ENCODE assay signal across 1 cellular context in the genomic region with DNA sequence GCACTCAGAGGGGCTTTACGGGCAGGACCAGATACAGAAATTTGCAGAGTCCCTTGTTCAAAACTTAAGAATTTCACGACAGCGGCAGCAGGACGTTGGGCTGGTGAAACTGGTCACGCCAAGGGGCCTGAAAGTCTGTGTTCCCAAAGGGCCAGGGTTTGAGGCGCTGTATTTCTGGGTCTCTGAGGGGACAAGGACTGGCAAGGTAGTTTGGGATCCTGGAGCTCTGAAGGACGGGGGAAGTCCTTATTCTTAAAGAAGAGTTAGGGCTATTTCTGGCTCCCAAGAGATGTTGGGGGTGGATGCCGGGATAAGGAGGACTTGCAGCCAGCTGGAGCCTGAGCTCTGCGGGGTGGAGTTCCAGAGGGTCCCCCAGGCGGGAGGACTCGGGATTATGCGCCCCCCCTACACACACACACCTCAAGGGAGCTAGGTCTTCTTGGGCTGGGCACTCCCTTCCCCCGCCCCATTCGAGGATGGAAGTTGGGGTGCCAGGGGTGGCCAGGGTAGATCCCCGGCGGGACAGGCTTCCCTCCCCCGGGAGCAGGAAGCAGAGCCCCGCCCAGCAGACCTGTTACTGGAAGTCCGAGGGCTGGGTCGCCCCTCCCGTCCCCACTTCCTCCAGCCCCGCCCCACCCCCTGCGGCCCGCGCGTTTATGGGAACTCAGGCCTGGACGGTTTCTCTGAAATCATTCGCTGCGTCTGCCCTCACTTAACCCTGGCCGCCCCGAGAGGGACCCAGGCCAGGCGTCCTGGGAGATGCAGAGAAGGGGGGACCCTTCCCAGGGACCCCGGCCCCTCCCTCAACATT.
A peak's percentile ranks its signal among the peaks of the same experiment; 100 is the strongest.
TF ChIP-seq lines count a peak whose summit lies in the region.

No MANE protein-coding gene starts in this region.

TF ChIP-seq in GM23338, 12 proteins besides CTCF, POLR2A, EP300 and RAD21 (continued from another document):
- TF ChIP-seq NANOG (IDR thresholded peaks at IDR 0.05; ENCODE audit: borderline replicate concordance) (no peak), STAT1 (IDR thresholded peaks at IDR 0.05; ENCODE audit: unreplicated experiment) (no peak), ZNF114 (CRISPR knock-in tag; IDR thresholded peaks at IDR 0.05) (no peak), EZH2 (IDR thresholded peaks at IDR 0.05; ENCODE audit: low read depth, unreplicated experiment) (peak; percentile 31), EZH2phosphoT487 (IDR thresholded peaks at IDR 0.05; ENCODE audit: unreplicated experiment) (no peak)
- TF ChIP-seq, protein P1, sequence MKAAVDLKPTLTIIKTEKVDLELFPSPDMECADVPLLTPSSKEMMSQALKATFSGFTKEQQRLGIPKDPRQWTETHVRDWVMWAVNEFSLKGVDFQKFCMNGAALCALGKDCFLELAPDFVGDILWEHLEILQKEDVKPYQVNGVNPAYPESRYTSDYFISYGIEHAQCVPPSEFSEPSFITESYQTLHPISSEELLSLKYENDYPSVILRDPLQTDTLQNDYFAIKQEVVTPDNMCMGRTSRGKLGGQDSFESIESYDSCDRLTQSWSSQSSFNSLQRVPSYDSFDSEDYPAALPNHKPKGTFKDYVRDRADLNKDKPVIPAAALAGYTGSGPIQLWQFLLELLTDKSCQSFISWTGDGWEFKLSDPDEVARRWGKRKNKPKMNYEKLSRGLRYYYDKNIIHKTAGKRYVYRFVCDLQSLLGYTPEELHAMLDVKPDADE (IDR thresholded peaks at IDR 0.05): no peak
- TF ChIP-seq, protein P2, sequence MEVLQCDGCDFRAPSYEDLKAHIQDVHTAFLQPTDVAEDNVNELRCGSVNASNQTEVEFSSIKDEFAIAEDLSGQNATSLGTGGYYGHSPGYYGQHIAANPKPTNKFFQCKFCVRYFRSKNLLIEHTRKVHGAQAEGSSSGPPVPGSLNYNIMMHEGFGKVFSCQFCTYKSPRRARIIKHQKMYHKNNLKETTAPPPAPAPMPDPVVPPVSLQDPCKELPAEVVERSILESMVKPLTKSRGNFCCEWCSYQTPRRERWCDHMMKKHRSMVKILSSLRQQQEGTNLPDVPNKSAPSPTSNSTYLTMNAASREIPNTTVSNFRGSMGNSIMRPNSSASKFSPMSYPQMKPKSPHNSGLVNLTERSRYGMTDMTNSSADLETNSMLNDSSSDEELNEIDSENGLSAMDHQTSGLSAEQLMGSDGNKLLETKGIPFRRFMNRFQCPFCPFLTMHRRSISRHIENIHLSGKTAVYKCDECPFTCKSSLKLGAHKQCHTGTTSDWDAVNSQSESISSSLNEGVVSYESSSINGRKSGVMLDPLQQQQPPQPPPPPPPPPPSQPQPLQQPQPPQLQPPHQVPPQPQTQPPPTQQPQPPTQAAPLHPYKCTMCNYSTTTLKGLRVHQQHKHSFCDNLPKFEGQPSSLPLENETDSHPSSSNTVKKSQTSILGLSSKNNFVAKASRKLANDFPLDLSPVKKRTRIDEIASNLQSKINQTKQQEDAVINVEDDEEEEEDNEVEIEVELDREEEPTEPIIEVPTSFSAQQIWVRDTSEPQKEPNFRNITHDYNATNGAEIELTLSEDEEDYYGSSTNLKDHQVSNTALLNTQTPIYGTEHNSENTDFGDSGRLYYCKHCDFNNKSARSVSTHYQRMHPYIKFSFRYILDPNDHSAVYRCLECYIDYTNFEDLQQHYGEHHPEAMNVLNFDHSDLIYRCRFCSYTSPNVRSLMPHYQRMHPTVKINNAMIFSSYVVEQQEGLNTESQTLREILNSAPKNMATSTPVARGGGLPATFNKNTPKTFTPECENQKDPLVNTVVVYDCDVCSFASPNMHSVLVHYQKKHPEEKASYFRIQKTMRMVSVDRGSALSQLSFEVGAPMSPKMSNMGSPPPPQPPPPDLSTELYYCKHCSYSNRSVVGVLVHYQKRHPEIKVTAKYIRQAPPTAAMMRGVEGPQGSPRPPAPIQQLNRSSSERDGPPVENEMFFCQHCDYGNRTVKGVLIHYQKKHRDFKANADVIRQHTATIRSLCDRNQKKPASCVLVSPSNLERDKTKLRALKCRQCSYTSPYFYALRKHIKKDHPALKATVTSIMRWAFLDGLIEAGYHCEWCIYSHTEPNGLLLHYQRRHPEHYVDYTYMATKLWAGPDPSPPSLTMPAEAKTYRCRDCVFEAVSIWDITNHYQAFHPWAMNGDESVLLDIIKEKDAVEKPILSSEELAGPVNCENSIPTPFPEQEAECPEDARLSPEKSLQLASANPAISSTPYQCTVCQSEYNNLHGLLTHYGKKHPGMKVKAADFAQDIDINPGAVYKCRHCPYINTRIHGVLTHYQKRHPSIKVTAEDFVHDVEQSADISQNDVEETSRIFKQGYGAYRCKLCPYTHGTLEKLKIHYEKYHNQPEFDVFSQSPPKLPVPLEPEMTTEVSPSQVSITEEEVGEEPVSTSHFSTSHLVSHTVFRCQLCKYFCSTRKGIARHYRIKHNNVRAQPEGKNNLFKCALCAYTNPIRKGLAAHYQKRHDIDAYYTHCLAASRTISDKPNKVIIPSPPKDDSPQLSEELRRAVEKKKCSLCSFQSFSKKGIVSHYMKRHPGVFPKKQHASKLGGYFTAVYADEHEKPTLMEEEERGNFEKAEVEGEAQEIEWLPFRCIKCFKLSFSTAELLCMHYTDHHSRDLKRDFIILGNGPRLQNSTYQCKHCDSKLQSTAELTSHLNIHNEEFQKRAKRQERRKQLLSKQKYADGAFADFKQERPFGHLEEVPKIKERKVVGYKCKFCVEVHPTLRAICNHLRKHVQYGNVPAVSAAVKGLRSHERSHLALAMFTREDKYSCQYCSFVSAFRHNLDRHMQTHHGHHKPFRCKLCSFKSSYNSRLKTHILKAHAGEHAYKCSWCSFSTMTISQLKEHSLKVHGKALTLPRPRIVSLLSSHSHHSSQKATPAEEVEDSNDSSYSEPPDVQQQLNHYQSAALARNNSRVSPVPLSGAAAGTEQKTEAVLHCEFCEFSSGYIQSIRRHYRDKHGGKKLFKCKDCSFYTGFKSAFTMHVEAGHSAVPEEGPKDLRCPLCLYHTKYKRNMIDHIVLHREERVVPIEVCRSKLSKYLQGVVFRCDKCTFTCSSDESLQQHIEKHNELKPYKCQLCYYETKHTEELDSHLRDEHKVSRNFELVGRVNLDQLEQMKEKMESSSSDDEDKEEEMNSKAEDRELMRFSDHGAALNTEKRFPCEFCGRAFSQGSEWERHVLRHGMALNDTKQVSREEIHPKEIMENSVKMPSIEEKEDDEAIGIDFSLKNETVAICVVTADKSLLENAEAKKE (CRISPR knock-in tag; IDR thresholded peaks at IDR 0.05): no peak
- TF ChIP-seq, protein P3, sequence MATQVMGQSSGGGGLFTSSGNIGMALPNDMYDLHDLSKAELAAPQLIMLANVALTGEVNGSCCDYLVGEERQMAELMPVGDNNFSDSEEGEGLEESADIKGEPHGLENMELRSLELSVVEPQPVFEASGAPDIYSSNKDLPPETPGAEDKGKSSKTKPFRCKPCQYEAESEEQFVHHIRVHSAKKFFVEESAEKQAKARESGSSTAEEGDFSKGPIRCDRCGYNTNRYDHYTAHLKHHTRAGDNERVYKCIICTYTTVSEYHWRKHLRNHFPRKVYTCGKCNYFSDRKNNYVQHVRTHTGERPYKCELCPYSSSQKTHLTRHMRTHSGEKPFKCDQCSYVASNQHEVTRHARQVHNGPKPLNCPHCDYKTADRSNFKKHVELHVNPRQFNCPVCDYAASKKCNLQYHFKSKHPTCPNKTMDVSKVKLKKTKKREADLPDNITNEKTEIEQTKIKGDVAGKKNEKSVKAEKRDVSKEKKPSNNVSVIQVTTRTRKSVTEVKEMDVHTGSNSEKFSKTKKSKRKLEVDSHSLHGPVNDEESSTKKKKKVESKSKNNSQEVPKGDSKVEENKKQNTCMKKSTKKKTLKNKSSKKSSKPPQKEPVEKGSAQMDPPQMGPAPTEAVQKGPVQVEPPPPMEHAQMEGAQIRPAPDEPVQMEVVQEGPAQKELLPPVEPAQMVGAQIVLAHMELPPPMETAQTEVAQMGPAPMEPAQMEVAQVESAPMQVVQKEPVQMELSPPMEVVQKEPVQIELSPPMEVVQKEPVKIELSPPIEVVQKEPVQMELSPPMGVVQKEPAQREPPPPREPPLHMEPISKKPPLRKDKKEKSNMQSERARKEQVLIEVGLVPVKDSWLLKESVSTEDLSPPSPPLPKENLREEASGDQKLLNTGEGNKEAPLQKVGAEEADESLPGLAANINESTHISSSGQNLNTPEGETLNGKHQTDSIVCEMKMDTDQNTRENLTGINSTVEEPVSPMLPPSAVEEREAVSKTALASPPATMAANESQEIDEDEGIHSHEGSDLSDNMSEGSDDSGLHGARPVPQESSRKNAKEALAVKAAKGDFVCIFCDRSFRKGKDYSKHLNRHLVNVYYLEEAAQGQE (IDR thresholded peaks at IDR 0.05; ENCODE audit: unreplicated experiment): no peak
